In the genomic region with DNA sequence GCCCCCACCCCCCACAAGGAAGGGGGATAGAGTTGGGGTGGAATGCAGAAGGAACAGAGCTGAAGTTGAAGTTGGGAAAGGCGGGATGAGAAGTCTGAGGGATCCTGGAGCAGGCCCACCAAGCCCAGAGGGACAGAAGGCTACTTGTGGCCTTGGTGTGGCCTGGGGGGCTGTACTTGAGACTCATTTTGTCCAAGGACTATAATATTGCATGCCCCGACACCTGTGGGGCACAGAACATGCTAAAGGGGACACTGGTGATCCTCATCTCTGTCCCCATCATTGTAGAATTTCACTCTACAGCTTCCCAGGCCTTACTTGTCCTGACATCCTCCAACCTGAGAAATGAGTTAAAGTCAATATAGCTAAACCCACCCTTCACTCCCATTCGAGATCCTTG, we compare ENCODE assay signal across 1 cellular context.
TF ChIP-seq lines count a peak whose summit lies in the region.

No MANE protein-coding gene starts in this region.

TF ChIP-seq in H1, 55 proteins besides CTCF, POLR2A, EP300 and RAD21:
- TF ChIP-seq SUZ12 (IDR thresholded peaks at IDR 0.05; ENCODE audit: low read length) (no peak), JUN (IDR thresholded peaks at IDR 0.05; ENCODE audit: low read depth, low read length) (no peak), RNF2 (IDR thresholded peaks at IDR 0.05; ENCODE audit: borderline replicate concordance, low read depth, low read length, missing control alignments, poor library complexity, severe bottlenecking) (peak; percentile 28), FOSL1 (IDR thresholded peaks at IDR 0.05; ENCODE audit: insufficient read depth, low read depth, low read length) (no peak), KDM4A (IDR thresholded peaks at IDR 0.05; ENCODE audit: low read depth, low read length, severe bottlenecking) (no peak), PHF8 (conservative IDR thresholded peaks at IDR 0.05; ENCODE audit: low read depth, low read length) (no peak), TBP (IDR thresholded peaks at IDR 0.05; ENCODE audit: low read depth, low read length) (no peak)
